ENCODE assay signal across 8 cellular contexts in the genomic region with DNA sequence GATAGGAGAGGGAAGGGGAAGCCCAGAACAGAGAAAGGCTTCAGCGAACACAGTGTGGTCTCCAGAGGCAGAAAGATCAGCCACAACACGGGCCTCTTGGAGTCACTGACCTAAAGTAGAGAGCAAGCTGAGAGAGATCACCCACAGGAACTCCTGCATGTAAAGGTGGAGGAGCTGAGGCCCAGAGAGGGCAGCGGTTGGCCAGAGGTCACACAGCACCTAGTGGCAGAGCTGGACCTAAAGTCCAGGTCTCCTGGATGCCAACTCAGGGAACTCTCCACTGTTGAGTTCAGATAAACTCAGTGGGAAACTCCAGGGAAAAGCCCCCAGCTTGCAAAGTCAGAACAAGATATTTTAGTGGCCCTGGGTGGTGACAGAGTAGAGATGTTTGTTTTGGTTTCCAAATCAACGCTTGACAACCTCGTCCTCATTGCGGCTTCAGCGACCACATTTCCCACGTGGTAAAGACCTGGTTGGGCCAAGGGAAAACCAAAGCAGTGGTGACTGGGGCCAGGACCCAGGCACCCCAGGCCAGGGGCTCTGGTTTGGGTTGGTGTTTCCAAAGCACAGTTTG. TPM values are rescaled to one million over a fixed set of nuclear protein-coding genes. Genes with fewer than 3 reads are reported as not detected.
A peak's percentile ranks its signal among the peaks of the same experiment; 100 is the strongest.
DNase-seq lines count a peak whose midpoint lies in the region; ATAC-seq and TF ChIP-seq lines count a peak whose summit lies in the region.

No MANE protein-coding gene starts in this region.

- H2AK5ac ChIP-seq in H9 (ENCODE audit: insufficient read length, low read length), result no peak overlapping the region

- H3K9me3 ChIP-seq in A673 (ENCODE audit: low read depth, low read length, poor library complexity, severe bottlenecking) (no peaks in the 10 kb centered on the region), H9 (ENCODE audit: control insufficient read depth, low read depth, low read length) (no peaks in the 10 kb centered on the region), thoracic aorta (no peaks in the 10 kb centered on the region)

- no peak overlapping the region for H4K5ac ChIP-seq in H9 (ENCODE audit: insufficient read length, low read depth, low read length)

- H3K4ac ChIP-seq in H9 (ENCODE audit: low read depth, low read length), result no peak overlapping the region

- H3T11ph ChIP-seq in H9 (ENCODE audit: low read length), result no peak overlapping the region

- H3K4me3 ChIP-seq in A673 (ENCODE audit: low read depth, low read length, poor library complexity, severe bottlenecking) (no peak overlapping the region), thoracic aorta (peak overlapping the region; percentile 70)

- no peak overlapping the region for H2BK5ac ChIP-seq in H9 (ENCODE audit: insufficient read length, low read length)

- no peak overlapping the region for H2BK20ac ChIP-seq in H9 (ENCODE audit: low read depth, low read length, poor library complexity, severe bottlenecking)

- H4K20me1 ChIP-seq in H9 (ENCODE audit: control insufficient read depth, insufficient read depth, insufficient read length), result no peaks in the 10 kb centered on the region

- H3K27me3 Mint-ChIP-seq in H9 (ENCODE audit: low read depth), result peaks cover 23% of the 10 kb centered on the region
- H3K27me3 Mint-ChIP-seq in activated naive CD8-positive, alpha-beta T cell, result no peaks in the 10 kb centered on the region
- H3K27me3 Mint-ChIP-seq in nephron (ENCODE audit: low read depth), result peaks cover 32% of the 10 kb centered on the region

- no peak overlapping the region for H3K4me2 ChIP-seq in H9 (ENCODE audit: insufficient read depth, insufficient read length, low read length)

- 0 out of 2 replicates have a peak overlapping the region, but pooled peaks have one; percentile 54 for H3K14ac ChIP-seq in H9 (ENCODE audit: insufficient read depth, low read length)

- H3K79me2 ChIP-seq in H9 (ENCODE audit: insufficient read depth, low read length), result no peaks in the 10 kb centered on the region

- H3K4me3 Mint-ChIP-seq in H9 (no peak overlapping the region), nephron (peak overlapping the region; percentile 37 to 55 (median 40))
- H3K4me3 Mint-ChIP-seq in activated naive CD8-positive, alpha-beta T cell, result peak overlapping the region; percentile 81

- H3K4me1 ChIP-seq in A673 (ENCODE audit: insufficient read depth, low read length, poor library complexity, severe bottlenecking) (peaks cover 57% of the 10 kb centered on the region), H9 (ENCODE audit: insufficient read depth, low read length) (peaks cover 6% of the 10 kb centered on the region; the same call in 1 of the 2 replicates), thoracic aorta (ENCODE audit: control insufficient read depth in 1 of 2, low read depth in 2 of 2) (peaks cover 52 to 82% of the 10 kb centered on the region in 2 donors)

- H3K36me3 ChIP-seq in A673 (ENCODE audit: insufficient read depth, low read length, poor library complexity, severe bottlenecking) (no peaks in the 10 kb centered on the region), thoracic aorta (no peaks in the 10 kb centered on the region)

- H3K27ac ChIP-seq in A673 (ENCODE audit: low read depth, low read length, poor library complexity, severe bottlenecking) (peak overlapping the region; percentile 79), H9 (ENCODE audit: insufficient read length, low read depth, low read length) (no peak overlapping the region), thoracic aorta (peak overlapping the region; percentile 88 to 97)

- H3K9me3 Mint-ChIP-seq in H9 (no peaks in the 10 kb centered on the region), nephron (no peaks in the 10 kb centered on the region)
- no peaks in the 10 kb centered on the region for H3K9me3 Mint-ChIP-seq in activated naive CD8-positive, alpha-beta T cell (ENCODE audit: low read depth)

- ATAC-seq in thoracic aorta (ENCODE audit: insufficient number of reproducible peaks, low FRiP score, low read depth), result no peak

- no peak overlapping the region for H2AFZ ChIP-seq in H9 (ENCODE audit: low read length)

- POLR2A ChIA-PET in A673 (lab: Charles Lee; ENCODE audit: low non-redundant PET), result no interaction called here

- H3K27ac Mint-ChIP-seq in H9 (no peak overlapping the region), nephron (peak overlapping the region; percentile 73 to 98 (median 98))
- H3K27ac Mint-ChIP-seq in activated naive CD8-positive, alpha-beta T cell, result peak overlapping the region; percentile 98

- no CpG with 5 or more reads among the region's 8 CpGs for WGBS in H9 (ENCODE audit: extremely low coverage, insufficient read length, low lambda C conversion rate)

- no peak overlapping the region for H2BK12ac ChIP-seq in H9 (ENCODE audit: insufficient read length, low read depth, low read length)

- intact Hi-C loops in A673 (cut with micrococcal nuclease; ENCODE audit: unreplicated experiment), result no loop called here

- no peak for DNase-seq in A673 (ENCODE audit: low spot score)
- DNase-seq in H9, result no peak
- DNase-seq in RPMI7951 (ENCODE audit: low read depth), result peak; percentile 76
- DNase-seq in thoracic aorta (ENCODE audit: low spot score), result no peak
- DNase-seq in NCI-H2029 treated with DMSO at 0.1 percent for 48 hours (lab: John Stamatoyannopoulos, UW), result no peak
- no peak for DNase-seq in NCI-H1105 (lab: John Stamatoyannopoulos, UW)

- H3K4me1 Mint-ChIP-seq in H9 (peaks cover 25 to 36% of the 10 kb centered on the region in 2 experiments), nephron (peaks cover 76% of the 10 kb centered on the region)
- peaks cover 83% of the 10 kb centered on the region for H3K4me1 Mint-ChIP-seq in activated naive CD8-positive, alpha-beta T cell (ENCODE audit: low read depth)

- peaks cover 5% of the 10 kb centered on the region for H3K23me2 ChIP-seq in H9 (ENCODE audit: insufficient read length, low read depth, low read length, poor library complexity, severe bottlenecking)

- no peak overlapping the region for H3K9ac ChIP-seq in H9 (ENCODE audit: extremely low read depth, insufficient read length, low read length)

- TF ChIP-seq CTCF in A673 (conservative IDR thresholded peaks at IDR 0.05; ENCODE audit: low read depth, low read length), result no peak
- no peak for TF ChIP-seq CTCF in H9 (conservative IDR thresholded peaks at IDR 0.05)
- no peak for TF ChIP-seq CTCF in nephron (IDR thresholded peaks at IDR 0.05; ENCODE audit: unreplicated experiment in 3 of 3)
- TF ChIP-seq CTCF in thoracic aorta (IDR thresholded peaks at IDR 0.05), result no peak

- H3K56ac ChIP-seq in H9 (ENCODE audit: insufficient read length, low read depth, low read length), result no peak overlapping the region

- CTCF ChIA-PET in A673 (lab: Charles Lee), result no interaction called here

- H4K8ac ChIP-seq in H9 (replicated peaks; ENCODE audit: insufficient read length, low read depth, low read length), result no peak overlapping the region

- no peak overlapping the region for H3K18ac ChIP-seq in H9 (ENCODE audit: insufficient read length, low read depth, low read length)

- H4K91ac ChIP-seq in H9 (ENCODE audit: insufficient read length, low read depth, low read length), result no peak overlapping the region

- H3K27me3 ChIP-seq in A673 (replicated peaks; ENCODE audit: insufficient read depth, low read depth, low read length, poor library complexity), result no peaks in the 10 kb centered on the region
- H3K27me3 ChIP-seq in H9 (ENCODE audit: insufficient read depth, low read length), result no peaks in the 10 kb centered on the region; the same call in 1 of the 2 replicates
- H3K27me3 ChIP-seq in thoracic aorta (replicated peaks; ENCODE audit: insufficient read depth), result no peaks in the 10 kb centered on the region

- H3K23ac ChIP-seq in H9 (ENCODE audit: insufficient read length, low read depth, low read length), result no peak overlapping the region

- H3K79me1 ChIP-seq in H9 (ENCODE audit: insufficient read depth, low read depth, low read length, poor library complexity, severe bottlenecking), result no peaks in the 10 kb centered on the region

- H3K36me3 Mint-ChIP-seq in H9 (ENCODE audit: insufficient read depth in 1 of 3, low read depth in 3 of 3) (no peaks in the 10 kb centered on the region), nephron (ENCODE audit: low read depth) (no peaks in the 10 kb centered on the region)
- H3K36me3 Mint-ChIP-seq in activated naive CD8-positive, alpha-beta T cell, result no peaks in the 10 kb centered on the region

- no TSS peak for BruUV-seq in A673 (replicated peaks; lab: Mats Ljungman, UMichigan)

- H2BK120ac ChIP-seq in H9 (ENCODE audit: low read depth, low read length, poor library complexity, severe bottlenecking), result no peak overlapping the region

- no peak overlapping the region for H2BK15ac ChIP-seq in H9 (ENCODE audit: low read depth, low read length)

RNA-seq across cellular contexts. Expression of a gene that starts 4.6 kb away (rescaled TPM):
- 13.3 and 16.3 TPM in 2 replicates for total RNA-seq in A673 (2021)
- total RNA-seq in H9 (2021), result 3.6 and 6.1 TPM in 2 replicates
- 9.1 and 9.9 TPM in 2 replicates for total RNA-seq in RPMI7951 (2014; rRNA removed; shearing (Covaris generic))
- total RNA-seq in thoracic aorta, result 10 to 100 TPM; 24.8 to 27.7 TPM

RNA-seq across cellular contexts. Expression of a gene that starts 49.5 kb away (rescaled TPM):
- total RNA-seq in A673 (2021), result 18.4 and 23.1 TPM in 2 replicates
- 26.1 TPM in 2 replicates for total RNA-seq in H9 (2021)
- total RNA-seq in RPMI7951 (2014; rRNA removed; shearing (Covaris generic)), result 13.1 and 13.4 TPM in 2 replicates
- 10 to 100 TPM in 1 of 2 donors, 1 to 10 TPM in 1; 9.6 to 24.2 TPM for total RNA-seq in thoracic aorta

Comparison
In these comparisons a context has a peak if more than half of its experiments do, and no peak if none do; other contexts are left out.
1. H3K27ac Mint-ChIP-seq: peak in activated naive CD8-positive, alpha-beta T cell (single experiment) and nephron (3 of 3); none in H9 (0 of 3).
2. H3K4me3 Mint-ChIP-seq: peak in activated naive CD8-positive, alpha-beta T cell (single experiment) and nephron (3 of 3); none in H9 (0 of 2).